ENCODE assay signal across 21 cellular contexts in genomic region chr13:32134991-32135390, GRCh38.
A peak's percentile ranks its signal among the peaks of the same experiment; 100 is the strongest.
DNase-seq lines count a peak whose midpoint lies in the region; ATAC-seq, FAIRE-seq and TF ChIP-seq lines count a peak whose summit lies in the region.
"Had no signal": no experiment of that assay in that cellular context is flagged by ENCODE, and none has a peak within 500 bp of the region (broad histone marks: within the 10 kb centered on the region; RNA-seq: fewer than 3 reads in every experiment).

No MANE protein-coding gene starts in this region.

- no peaks in the 10 kb centered on the region for H3K9me3 Mint-ChIP-seq in astrocyte (ENCODE audit: unreplicated experiment)
- H3K9me3 Mint-ChIP-seq: CD4-positive, alpha-beta T cell; WTC11 had no signal

- H3K4me3 ChIP-seq in GM23248 (no peak overlapping the region), astrocyte (ENCODE audit: insufficient read depth, low read depth, low read length) (no peak overlapping the region), stomach (no peak overlapping the region)
- H3K4me3 ChIP-seq: dorsolateral prefrontal cortex had no signal

- no peaks in the 10 kb centered on the region for H3K27me3 Mint-ChIP-seq in astrocyte (ENCODE audit: low read depth, unreplicated experiment)
- H3K27me3 Mint-ChIP-seq: CD4-positive, alpha-beta T cell had no signal

- TF ChIP-seq POLR2A in stomach (IDR thresholded peaks at IDR 0.05) = no peak

- peaks cover 24% of the 10 kb centered on the region for H3K4me1 ChIP-seq in GM23248 (ENCODE audit: insufficient read depth)
- peaks cover 11% of the 10 kb centered on the region for H3K4me1 ChIP-seq in astrocyte (ENCODE audit: insufficient read depth, low read length)
- H3K4me1 ChIP-seq in stomach = peaks cover 0 to 17% (median 11%) of the 10 kb centered on the region in 4 donors

- intact Hi-C loops in stomach (cut with DNase I; ENCODE audit: low total_unique reads) = no loop called here

- no peaks in the 10 kb centered on the region for H3K9me2 ChIP-seq in GM23248 (ENCODE audit: insufficient read depth)

- in situ Hi-C loops in GM23248 (cut with MboI) (no loop called here), ACHN (cut with HindIII; ENCODE audit: low pct_ligation_motif_present, low pct_unique_long_range_greater_than_20kb, low sequenced_read_pairs) (no loop called here)

- no peak overlapping the region for H3K4me3 Mint-ChIP-seq in astrocyte (ENCODE audit: unreplicated experiment)
- H3K4me3 Mint-ChIP-seq: CD4-positive, alpha-beta T cell; WTC11 had no signal

- H3K4me2 ChIP-seq in GM23248 (ENCODE audit: unreplicated experiment) (no peak overlapping the region), astrocyte (ENCODE audit: low read length) (peak overlapping the region; percentile 19)

- H4K20me1 ChIP-seq in GM23248 (ENCODE audit: insufficient read depth) (no peaks in the 10 kb centered on the region), astrocyte (ENCODE audit: insufficient read depth, low read length) (no peaks in the 10 kb centered on the region)

- H3K79me2 ChIP-seq in GM23248 (ENCODE audit: insufficient read depth) = no peaks in the 10 kb centered on the region
- no peaks in the 10 kb centered on the region for H3K79me2 ChIP-seq in astrocyte (ENCODE audit: insufficient read depth, low read length)

- peaks cover 24% of the 10 kb centered on the region for H3F3A ChIP-seq in GM23248 (ENCODE audit: insufficient read depth)

- H3K4me1 Mint-ChIP-seq in astrocyte (ENCODE audit: low read depth, unreplicated experiment) = peaks cover 26% of the 10 kb centered on the region
- H3K4me1 Mint-ChIP-seq: WTC11 had no signal

- DNase-seq in GM23248 (no peak), astrocyte (ENCODE audit: low read depth) (no peak), hepatic stellate cell (ENCODE audit: low spot score) (peak; percentile 41), stomach (no peak), NCI-H2171 (lab: John Stamatoyannopoulos, UW) (no peak), ACHN (no peak), dedifferentiated amniotic fluid mesenchymal stem cell (ENCODE audit: extremely low spot score) (no peak)
- DNase-seq: activated CD4-positive, alpha-beta T cell treated with anti-CD3 and anti-CD28 coated beads, Interleukin-2, amount 50 U/mL, for 48 hours; activated gamma-delta T cell; CD4-positive, alpha-beta T cell; dorsolateral prefrontal cortex; KBM-7; kidney; NCI-H146; NCI-H526; retina; T-helper 9 cell had no signal

- H3K27ac ChIP-seq in GM23248 (peak overlapping the region; percentile 51; the same call in 1 of the 2 replicates), astrocyte (ENCODE audit: low read depth, low read length) (peak overlapping the region; percentile 65), stomach (peak overlapping the region in 4 of 5 donors; percentile 27 to 51 (median 50))

- H3K36me3 ChIP-seq in GM23248 (ENCODE audit: low read depth) = no peaks in the 10 kb centered on the region
- no peaks in the 10 kb centered on the region for H3K36me3 ChIP-seq in astrocyte (ENCODE audit: insufficient read depth, low read length)
- peaks cover 0 to 11% (median 3%) of the 10 kb centered on the region in 4 donors for H3K36me3 ChIP-seq in stomach

- H3K9me3 ChIP-seq in GM23248 (ENCODE audit: low read depth) (no peaks in the 10 kb centered on the region), astrocyte (ENCODE audit: insufficient read depth, low read depth, low read length) (no peaks in the 10 kb centered on the region), stomach (no peaks in the 10 kb centered on the region)

- no peak for FAIRE-seq in astrocyte (lab: Jason Lieb, UNC)
- FAIRE-seq: frontal cortex, H54, kidney had no signal

- TF ChIP-seq CTCF in astrocyte (IDR thresholded peaks at IDR 0.05; ENCODE audit: insufficient read depth, low read depth, low read length) (no peak), stomach (IDR thresholded peaks at IDR 0.05) (no peak)

- ATAC-seq in HG03139 (IDR thresholded peaks at IDR 0.05; ENCODE audit: unreplicated experiment) = no peak
- ATAC-seq: WTC11 had no signal

- H3K9ac ChIP-seq in GM23248 (no peak overlapping the region), astrocyte (ENCODE audit: low read length) (no peak overlapping the region)

- no peaks in the 10 kb centered on the region for H3K36me3 Mint-ChIP-seq in astrocyte (ENCODE audit: low read depth, unreplicated experiment)
- H3K36me3 Mint-ChIP-seq: WTC11 had no signal

- WGBS in GM23248 (ENCODE audit: low coverage in 1 of 2, low lambda C conversion rate in 2 of 2, missing lambda C conversion rate in 2 of 2), 2 experiments = 96% methylated on average over 4 of the region's 4 CpGs
- WGBS in stomach, 5 donors = 66 to 80% (median 76%) methylated on average over 4 of the region's 4 CpGs

- H2AFZ ChIP-seq in GM23248 (no peak overlapping the region), astrocyte (ENCODE audit: low read depth, low read length) (no peak overlapping the region)

- peak overlapping the region; percentile 23 for H3K27ac Mint-ChIP-seq in astrocyte (ENCODE audit: unreplicated experiment)
- H3K27ac Mint-ChIP-seq: CD4-positive, alpha-beta T cell; WTC11 had no signal

- H3K27me3 ChIP-seq in GM23248 (replicated peaks; ENCODE audit: insufficient read depth) = no peaks in the 10 kb centered on the region
- no peaks in the 10 kb centered on the region for H3K27me3 ChIP-seq in astrocyte (ENCODE audit: insufficient read depth, low read length)
- no peaks in the 10 kb centered on the region for H3K27me3 ChIP-seq in stomach
- H3K27me3 ChIP-seq: dorsolateral prefrontal cortex had no signal

- TF ChIP-seq EP300 in stomach (IDR thresholded peaks at IDR 0.05) = no peak
